In the genomic region with DNA sequence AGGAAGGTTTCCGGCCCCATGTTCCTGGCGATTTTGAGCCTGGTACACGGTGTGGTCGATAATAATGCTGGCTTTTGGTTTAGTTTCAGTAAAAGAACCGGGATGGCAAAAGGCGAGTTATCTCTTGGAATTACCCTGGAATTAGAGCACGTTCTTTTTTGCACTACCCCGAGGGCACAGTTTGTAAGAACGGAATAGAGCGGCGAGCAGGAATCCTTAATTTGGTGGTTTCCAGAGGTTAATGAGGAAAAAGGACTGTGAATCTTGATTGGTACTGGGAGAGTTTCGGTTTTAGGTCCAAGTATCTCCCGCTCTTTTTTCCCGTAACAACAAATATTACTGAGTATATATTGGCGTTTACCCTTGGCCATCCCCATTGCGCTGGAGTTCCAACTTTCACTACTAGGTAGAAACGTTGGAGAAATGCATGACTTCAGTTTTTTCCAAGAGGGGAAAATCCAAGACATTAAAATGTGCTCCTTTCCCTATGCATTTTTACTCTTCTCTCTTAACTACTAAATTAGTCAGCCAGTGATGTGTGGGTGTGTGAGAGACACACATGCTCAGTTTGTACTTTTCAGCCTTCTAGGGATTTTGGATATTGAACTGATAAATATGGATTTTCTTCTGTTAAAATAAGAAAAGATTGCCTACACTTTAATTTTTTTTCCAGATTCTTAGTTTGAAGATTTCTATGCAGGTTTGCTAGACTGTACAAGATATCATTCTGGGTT, we compare ENCODE assay signal across 8 cellular contexts.
DNase-seq lines count a peak whose midpoint lies in the region; ATAC-seq, FAIRE-seq and TF ChIP-seq lines count a peak whose summit lies in the region.

No MANE protein-coding gene starts in this region.

- no peaks in the 10 kb centered on the region for H3K36me3 ChIP-seq in ES-I3 (ENCODE audit: insufficient read depth, low read length)
- H3K36me3 ChIP-seq in liver (ENCODE audit: control insufficient read depth in 4 of 4, insufficient read depth in 3 of 4, low read depth in 1 of 4, low read length in 3 of 4), result no peaks in the 10 kb centered on the region
- no peaks in the 10 kb centered on the region for H3K36me3 ChIP-seq in thoracic aorta

- ATAC-seq in thoracic aorta (ENCODE audit: insufficient number of reproducible peaks, low FRiP score, low read depth) (no peak), GM21381 (IDR thresholded peaks at IDR 0.05; ENCODE audit: unreplicated experiment) (no peak)

- H3K27ac ChIP-seq in liver (ENCODE audit: low read depth in 1 of 2, low read length in 2 of 2) (peak overlapping the region; percentile 88 to 94), thoracic aorta (peak overlapping the region; percentile 89 to 92)

- POLR2A ChIA-PET in MCF 10A (lab: Yijun Ruan, JAX), result no interaction called here

- BruUV-seq in MCF 10A (replicated peaks; lab: Mats Ljungman, UMichigan), result TSS peak; percentile 34

- peak overlapping the region; percentile 89 for H3K9ac ChIP-seq in ES-I3 (ENCODE audit: low read depth, low read length)
- H3K9ac ChIP-seq in liver (ENCODE audit: low read depth in 1 of 2, low read length in 2 of 2), result peak overlapping the region; percentile 49 to 69

- FAIRE-seq in D721Med (lab: Jason Lieb, UNC), result no peak

- H3K27me3 ChIP-seq in liver (ENCODE audit: control insufficient read depth in 4 of 4, insufficient read depth in 4 of 4, low read length in 3 of 4) (no peaks in the 10 kb centered on the region), thoracic aorta (replicated peaks; ENCODE audit: insufficient read depth) (no peaks in the 10 kb centered on the region)

- no peak for TF ChIP-seq RAD21 in liver (IDR thresholded peaks at IDR 0.05)

- H3K4me1 ChIP-seq in ES-I3 (ENCODE audit: insufficient read depth, low read length), result no peaks in the 10 kb centered on the region
- H3K4me1 ChIP-seq in liver (ENCODE audit: control insufficient read depth in 4 of 4, insufficient read depth in 4 of 4, low read length in 3 of 4), result peaks cover 0 to 10% (median 4%) of the 10 kb centered on the region in 4 donors
- peaks cover 0 to 9% of the 10 kb centered on the region in 2 donors for H3K4me1 ChIP-seq in thoracic aorta (ENCODE audit: control insufficient read depth in 1 of 2, low read depth in 2 of 2)

- intact Hi-C loops in MCF 10A (cut with micrococcal nuclease) (loop anchor here (5.0 kb wide), 2 partner anchors 139 to 216 kb away; no protein-coding TSS in a partner anchor), posterior vena cava (cut with DNase I) (no loop called here)

- no peaks in the 10 kb centered on the region; the same call in 1 of the 2 replicates for H3K9me3 ChIP-seq in ES-I3 (ENCODE audit: control insufficient read depth, insufficient read depth, low read length)
- no peaks in the 10 kb centered on the region for H3K9me3 ChIP-seq in liver (ENCODE audit: control insufficient read depth in 4 of 4, low read length in 3 of 4)
- no peaks in the 10 kb centered on the region for H3K9me3 ChIP-seq in thoracic aorta

- 3% methylated on average over 17 of the region's 17 CpGs for WGBS in liver

- TF ChIP-seq CTCF in MCF 10A (IDR thresholded peaks at IDR 0.05; ENCODE audit: unreplicated experiment), result no peak
- no peak for TF ChIP-seq CTCF in liver (IDR thresholded peaks at IDR 0.05; ENCODE audit: low read depth, low read length, missing input control)
- TF ChIP-seq CTCF in thoracic aorta (IDR thresholded peaks at IDR 0.05), result no peak
- TF ChIP-seq CTCF in D721Med (IDR thresholded peaks at IDR 0.05; ENCODE audit: insufficient read depth, missing control alignments), result no peak

- H3K4me3 ChIP-seq in liver (ENCODE audit: low read depth in 1 of 3, low read length in 3 of 3) (peak overlapping the region; percentile 66 to 88 (median 76)), thoracic aorta (peak overlapping the region; percentile 79)

- peak overlapping the region; percentile 95 for H3K4me3 Mint-ChIP-seq in MCF 10A (ENCODE audit: unreplicated experiment)

- H3K36me3 Mint-ChIP-seq in MCF 10A (ENCODE audit: insufficient read depth, unreplicated experiment), result no peaks in the 10 kb centered on the region

- H3K4me1 Mint-ChIP-seq in MCF 10A (ENCODE audit: insufficient read depth, unreplicated experiment), result peaks cover 4% of the 10 kb centered on the region

- H3K27me3 Mint-ChIP-seq in MCF 10A (ENCODE audit: insufficient read depth, unreplicated experiment), result no peaks in the 10 kb centered on the region

- H3K27ac Mint-ChIP-seq in MCF 10A (ENCODE audit: low read depth, unreplicated experiment), result peak overlapping the region; percentile 100

- CTCF ChIA-PET in MCF 10A (lab: Yijun Ruan, JAX), result interaction anchor here (1.2 to 1.3 kb wide), 3 partner anchors 12 to 210 kb away, joined by 3 read pairs; no protein-coding TSS in a partner anchor

- H3K9me3 Mint-ChIP-seq in MCF 10A (ENCODE audit: unreplicated experiment), result no peaks in the 10 kb centered on the region

- DNase-seq in NCI-H146 (lab: John Stamatoyannopoulos, UW), result peak; percentile 42
- peak; percentile 38 for DNase-seq in MCF 10A (ENCODE audit: unreplicated experiment)
- no peak for DNase-seq in thoracic aorta (ENCODE audit: low spot score)
- DNase-seq in D721Med (ENCODE audit: insufficient read length, low spot score), result no peak
- DNase-seq in posterior vena cava (ENCODE audit: low spot score), result no peak

TF ChIP-seq in liver, 16 proteins besides CTCF, POLR2A, EP300 and RAD21:
- TF ChIP-seq YY1 (IDR thresholded peaks at IDR 0.05) (no peak), GABPA (IDR thresholded peaks at IDR 0.05 in 1 of 2, conservative IDR thresholded peaks at IDR 0.05 in 1 of 2) (no peak)
- TF ChIP-seq, protein P1, sequence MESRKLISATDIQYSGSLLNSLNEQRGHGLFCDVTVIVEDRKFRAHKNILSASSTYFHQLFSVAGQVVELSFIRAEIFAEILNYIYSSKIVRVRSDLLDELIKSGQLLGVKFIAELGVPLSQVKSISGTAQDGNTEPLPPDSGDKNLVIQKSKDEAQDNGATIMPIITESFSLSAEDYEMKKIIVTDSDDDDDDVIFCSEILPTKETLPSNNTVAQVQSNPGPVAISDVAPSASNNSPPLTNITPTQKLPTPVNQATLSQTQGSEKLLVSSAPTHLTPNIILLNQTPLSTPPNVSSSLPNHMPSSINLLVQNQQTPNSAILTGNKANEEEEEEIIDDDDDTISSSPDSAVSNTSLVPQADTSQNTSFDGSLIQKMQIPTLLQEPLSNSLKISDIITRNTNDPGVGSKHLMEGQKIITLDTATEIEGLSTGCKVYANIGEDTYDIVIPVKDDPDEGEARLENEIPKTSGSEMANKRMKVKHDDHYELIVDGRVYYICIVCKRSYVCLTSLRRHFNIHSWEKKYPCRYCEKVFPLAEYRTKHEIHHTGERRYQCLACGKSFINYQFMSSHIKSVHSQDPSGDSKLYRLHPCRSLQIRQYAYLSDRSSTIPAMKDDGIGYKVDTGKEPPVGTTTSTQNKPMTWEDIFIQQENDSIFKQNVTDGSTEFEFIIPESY (IDR thresholded peaks at IDR 0.05), result no peak

Comparison
In these comparisons a context has a peak if more than half of its experiments do, and no peak if none do; other contexts are left out.
1. DNase-seq: peak in NCI-H146 (single experiment) and MCF 10A (single experiment); none in thoracic aorta (single experiment), D721Med (single experiment) and posterior vena cava (single experiment).